Comparison of ENCODE assay signal across 17 cellular contexts in the genomic region with DNA sequence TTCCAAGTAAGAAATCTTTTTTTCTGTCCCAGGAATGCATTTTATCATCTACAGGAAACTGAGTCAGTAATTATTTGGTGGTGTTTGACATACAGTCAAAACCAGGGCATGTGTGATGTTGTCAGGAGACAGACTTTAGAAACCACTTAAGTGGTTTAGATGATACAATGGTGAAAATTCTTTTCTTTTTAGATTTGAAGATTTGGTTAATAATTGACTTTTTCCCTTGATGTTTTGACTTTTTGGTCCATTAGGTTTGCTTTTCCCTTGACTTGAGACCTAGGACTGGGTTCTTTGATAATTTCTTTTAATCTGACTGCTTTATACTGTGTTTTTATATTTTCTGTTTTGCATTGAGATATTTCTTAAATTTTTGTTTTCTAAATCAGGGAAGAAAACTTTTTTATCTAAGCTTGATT.
DNase-seq lines count a peak whose midpoint lies in the region; ATAC-seq and TF ChIP-seq lines count a peak whose summit lies in the region.
"Had no signal": no experiment of that assay in that cellular context is flagged by ENCODE, and none has a peak within 500 bp of the region (broad histone marks: within the 10 kb centered on the region; RNA-seq: fewer than 3 reads in every experiment).

No MANE protein-coding gene starts in this region.

- peaks cover 2% of the 10 kb centered on the region for H3K36me3 Mint-ChIP-seq in endodermal cell (ENCODE audit: low read depth)

- H3K4me2 ChIP-seq in OCI-LY3 (ENCODE audit: low read length), result peak overlapping the region; percentile 35; the same call in 1 of the 2 replicates
- H3K4me2 ChIP-seq: KMS-11, PC-9 had no signal

- H3K36me3 ChIP-seq in OCI-LY3 (replicated peaks; ENCODE audit: low read depth, low read length) (peaks cover 2% of the 10 kb centered on the region), endodermal cell (ENCODE audit: control insufficient read depth, insufficient read depth, low read length) (no peaks in the 10 kb centered on the region), heart left ventricle (no peaks in the 10 kb centered on the region), left lung (no peaks in the 10 kb centered on the region)
- H3K36me3 ChIP-seq: BE2C, MG63 had no signal

- H2AFZ ChIP-seq in OCI-LY3 (ENCODE audit: low read depth, low read length), result no peak overlapping the region
- H2AFZ ChIP-seq: PC-9 had no signal

- intact Hi-C loops in heart left ventricle (cut with DNase I) (no loop called here), left lung (cut with DNase I) (no loop called here)

- H3K27ac ChIP-seq in OCI-LY3 (ENCODE audit: low read length) (no peak overlapping the region), endodermal cell (ENCODE audit: low read depth, low read length) (no peak overlapping the region), layer of hippocampus (ENCODE audit: low read depth, low read length) (peak overlapping the region; percentile 32), heart left ventricle (no peak overlapping the region), left lung (no peak overlapping the region)
- H3K27ac ChIP-seq: KMS-11, PC-9 had no signal

- peaks cover 13% of the 10 kb centered on the region for H3K4me1 Mint-ChIP-seq in endodermal cell

- ATAC-seq in heart left ventricle (no peak), left lung (no peak)
- ATAC-seq in stimulated activated naive CD8-positive, alpha-beta T cell treated with anti-CD3 and anti-CD28 coated beads, Interleukin-15, Interleukin-2, amounts not matched to agents 100 U/mL and 50 U/mL, for 24 hours, result no peak

- TF ChIP-seq CTCF in OCI-LY3 (IDR thresholded peaks at IDR 0.05; ENCODE audit: low read depth, low read length) (no peak), endodermal cell (conservative IDR thresholded peaks at IDR 0.05) (no peak), heart left ventricle (IDR thresholded peaks at IDR 0.05) (no peak), left lung (IDR thresholded peaks at IDR 0.05) (no peak)

- no peaks in the 10 kb centered on the region for H3K9me3 ChIP-seq in OCI-LY3 (ENCODE audit: insufficient read depth, low read length)
- H3K9me3 ChIP-seq in endodermal cell (ENCODE audit: control insufficient read depth, low read length), result no peaks in the 10 kb centered on the region
- H3K9me3 ChIP-seq in heart left ventricle, result no peaks in the 10 kb centered on the region
- H3K9me3 ChIP-seq in left lung, result no peaks in the 10 kb centered on the region
- H3K9me3 ChIP-seq: BE2C, MG63 had no signal

- DNase-seq in ELR (ENCODE audit: low read depth) (peak; percentile 24), endodermal cell (no peak), heart left ventricle (no peak), left lung (no peak)
- no peak for DNase-seq in stimulated activated naive CD8-positive, alpha-beta T cell treated with anti-CD3 and anti-CD28 coated beads, Interleukin-15, Interleukin-2, amounts not matched to agents 100 U/mL and 50 U/mL, for 24 hours
- DNase-seq: BE2C; CD4-positive, alpha-beta memory T cell; H7; MG63; NCI-H1092 treated with DMSO at 0.1 percent for 48 hours; NCI-H187; NCI-H446 treated with DMSO at 0.1 percent for 48 hours; NCI-H748 treated with DMSO at 0.1 percent for 48 hours; PC-9 had no signal

- no peaks in the 10 kb centered on the region for H3K79me2 ChIP-seq in OCI-LY3 (ENCODE audit: low read length)

- H3K4me1 ChIP-seq in OCI-LY3 (ENCODE audit: low read length), result peaks cover 27% of the 10 kb centered on the region
- peaks cover 6% of the 10 kb centered on the region for H3K4me1 ChIP-seq in endodermal cell (ENCODE audit: control insufficient read depth, insufficient read depth, low read length)
- H3K4me1 ChIP-seq in heart left ventricle, result no peaks in the 10 kb centered on the region
- no peaks in the 10 kb centered on the region for H3K4me1 ChIP-seq in left lung
- H3K4me1 ChIP-seq: BE2C had no signal

- H4K20me1 ChIP-seq in OCI-LY3 (ENCODE audit: insufficient read depth, low read length), result no peaks in the 10 kb centered on the region

- H3K27ac Mint-ChIP-seq in endodermal cell, result no peak overlapping the region

- H3K27me3 ChIP-seq in OCI-LY3 (ENCODE audit: low read depth, low read length) (no peaks in the 10 kb centered on the region), endodermal cell (ENCODE audit: control insufficient read depth, insufficient read depth, low read length, poor library complexity, severe bottlenecking) (no peaks in the 10 kb centered on the region), layer of hippocampus (ENCODE audit: control insufficient read depth, insufficient read depth, low read length) (no peaks in the 10 kb centered on the region), heart left ventricle (no peaks in the 10 kb centered on the region), left lung (no peaks in the 10 kb centered on the region)
- H3K27me3 ChIP-seq: MG63 had no signal

- no peaks in the 10 kb centered on the region for H3K9me3 Mint-ChIP-seq in endodermal cell
- H3K9me3 Mint-ChIP-seq: CD4-positive, alpha-beta memory T cell had no signal

- peak overlapping the region; percentile 15 for H3K4me3 Mint-ChIP-seq in endodermal cell
- H3K4me3 Mint-ChIP-seq: CD4-positive, alpha-beta memory T cell had no signal

- TF ChIP-seq POLR2A in heart left ventricle (IDR thresholded peaks at IDR 0.05), result no peak

- H3K27me3 Mint-ChIP-seq in endodermal cell (ENCODE audit: insufficient read depth), result no peaks in the 10 kb centered on the region
- H3K27me3 Mint-ChIP-seq: CD4-positive, alpha-beta memory T cell had no signal

- no peak overlapping the region for H3K9ac ChIP-seq in OCI-LY3 (ENCODE audit: low read length)
- H3K9ac ChIP-seq in endodermal cell (ENCODE audit: extremely low read depth, low read length, poor library complexity, severe bottlenecking), result no peak overlapping the region
- H3K9ac ChIP-seq: KMS-11 had no signal

- H3K4me3 ChIP-seq in OCI-LY3 (ENCODE audit: low read length) (no peak overlapping the region), endodermal cell (ENCODE audit: low read length) (peak overlapping the region; percentile 25), heart left ventricle (no peak overlapping the region), left lung (no peak overlapping the region)
- H3K4me3 ChIP-seq: MG63, PC-9 had no signal
